1 cellular context compared by ENCODE assay signal in the genomic region with DNA sequence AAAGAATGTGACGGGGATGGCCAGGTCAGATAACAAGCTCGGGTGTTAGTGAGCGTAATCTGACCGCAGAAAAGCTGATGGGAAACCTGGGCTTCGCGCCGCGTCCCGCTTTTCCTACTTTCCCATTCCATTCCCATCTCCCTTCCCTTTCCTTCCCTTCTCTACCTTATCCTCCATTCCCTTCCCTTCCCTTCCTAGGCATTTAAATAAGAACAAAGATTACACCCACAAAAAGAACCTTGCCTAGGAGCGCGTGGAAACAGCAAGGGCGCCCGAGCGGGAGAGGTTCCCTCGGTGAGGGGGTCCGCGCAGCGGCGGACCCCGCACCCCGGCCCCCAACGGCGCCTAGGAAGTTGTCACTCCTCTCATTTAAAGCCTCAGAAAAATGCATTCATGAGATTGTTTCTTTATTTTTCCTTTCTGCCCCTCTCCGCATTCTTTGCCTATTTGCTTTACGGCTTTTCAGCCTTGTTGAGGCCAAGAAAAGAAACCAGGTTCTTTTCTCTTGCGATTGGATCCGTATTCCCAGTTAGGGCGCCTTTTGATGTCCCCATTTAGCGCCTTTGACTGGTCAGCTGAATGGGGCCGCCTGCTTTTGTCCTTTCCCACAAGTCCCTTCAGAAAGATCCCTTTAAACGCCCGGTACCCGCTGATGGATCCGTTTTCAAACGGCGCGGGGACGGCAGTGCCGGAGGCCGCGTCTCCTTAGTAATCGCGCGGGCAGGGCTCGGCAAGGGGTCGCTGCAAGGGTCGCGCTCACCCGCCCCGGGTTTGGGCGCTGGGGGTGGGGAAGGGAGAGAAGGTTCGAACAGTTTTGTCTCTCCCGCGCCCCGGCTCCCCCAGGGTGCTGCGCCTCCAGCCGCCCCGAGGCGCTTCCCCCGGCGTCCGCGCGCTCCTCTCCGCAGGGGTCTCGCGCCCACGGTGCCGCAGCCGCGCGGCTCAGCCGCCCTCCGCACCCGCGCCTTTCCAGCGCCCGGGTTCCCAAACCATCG.
TF ChIP-seq lines count a peak whose summit lies in the region.

No MANE protein-coding gene starts in this region.

TF ChIP-seq in H1, 55 proteins besides CTCF, POLR2A, EP300 and RAD21 (continued from another document):
- TF ChIP-seq SIX5 (IDR thresholded peaks at IDR 0.05; ENCODE audit: low read depth, low read length) (no peak), TAF7 (optimal IDR thresholded peaks at IDR 0.05; ENCODE audit: borderline replicate concordance, low read depth, low read length) (no peak), KDM5A (IDR thresholded peaks at IDR 0.05; ENCODE audit: low read length) (no peak), SUZ12 (IDR thresholded peaks at IDR 0.05; ENCODE audit: low read length) (peak; percentile 92), ZNF274 (IDR thresholded peaks at IDR 0.05; ENCODE audit: borderline replicate concordance, extremely low read depth, low read length) (no peak), HDAC6 (IDR thresholded peaks at IDR 0.05; ENCODE audit: low read depth, low read length) (no peak), SIN3A (conservative IDR thresholded peaks at IDR 0.05 in 1 of 2, IDR thresholded peaks at IDR 0.05 in 1 of 2; ENCODE audit: low read depth in 1 of 2, low read length in 2 of 2) (no peak), CBX5 (IDR thresholded peaks at IDR 0.05; ENCODE audit: low read depth, low read length) (no peak), CREB1 (IDR thresholded peaks at IDR 0.05) (no peak), GTF2F1 (IDR thresholded peaks at IDR 0.05; ENCODE audit: borderline replicate concordance, low read depth, low read length) (no peak), KDM4A (IDR thresholded peaks at IDR 0.05; ENCODE audit: low read depth, low read length, severe bottlenecking) (peak; percentile 14), SP2 (IDR thresholded peaks at IDR 0.05; ENCODE audit: low read length) (no peak), CHD2 (IDR thresholded peaks at IDR 0.05; ENCODE audit: low read length) (no peak), GABPA (IDR thresholded peaks at IDR 0.05; ENCODE audit: borderline replicate concordance, insufficient read depth, low read length) (no peak), TEAD4 (IDR thresholded peaks at IDR 0.05; ENCODE audit: low read depth, low read length) (no peak), JUN (IDR thresholded peaks at IDR 0.05; ENCODE audit: low read depth, low read length) (no peak), EZH2 (IDR thresholded peaks at IDR 0.05; ENCODE audit: low read depth, low read length, severe bottlenecking) (peak; percentile 89), EGR1 (IDR thresholded peaks at IDR 0.05; ENCODE audit: borderline replicate concordance, low read depth, low read length) (no peak), SP4 (IDR thresholded peaks at IDR 0.05; ENCODE audit: low read length) (no peak), CHD1 (IDR thresholded peaks at IDR 0.05; ENCODE audit: low read depth, low read length) (no peak), CEBPB (IDR thresholded peaks at IDR 0.05; ENCODE audit: low read depth, low read length) (no peak), POLR2AphosphoS5 (IDR thresholded peaks at IDR 0.05; ENCODE audit: low read depth, low read length) (no peak), RBBP5 (IDR thresholded peaks at IDR 0.05; ENCODE audit: borderline replicate concordance, low read depth, low read length) (no peak), KDM1A (IDR thresholded peaks at IDR 0.05; ENCODE audit: borderline replicate concordance, low read length) (no peak), CBX8 (IDR thresholded peaks at IDR 0.05; ENCODE audit: borderline replicate concordance, low read depth, low read length) (no peak; the same call in 1 of the 2 replicates), SRF (IDR thresholded peaks at IDR 0.05; ENCODE audit: low read depth, low read length) (no peak)
- TF ChIP-seq, protein P1, sequence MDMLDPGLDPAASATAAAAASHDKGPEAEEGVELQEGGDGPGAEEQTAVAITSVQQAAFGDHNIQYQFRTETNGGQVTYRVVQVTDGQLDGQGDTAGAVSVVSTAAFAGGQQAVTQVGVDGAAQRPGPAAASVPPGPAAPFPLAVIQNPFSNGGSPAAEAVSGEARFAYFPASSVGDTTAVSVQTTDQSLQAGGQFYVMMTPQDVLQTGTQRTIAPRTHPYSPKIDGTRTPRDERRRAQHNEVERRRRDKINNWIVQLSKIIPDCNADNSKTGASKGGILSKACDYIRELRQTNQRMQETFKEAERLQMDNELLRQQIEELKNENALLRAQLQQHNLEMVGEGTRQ (IDR thresholded peaks at IDR 0.05; ENCODE audit: low read length): no peak
- TF ChIP-seq, protein P2, sequence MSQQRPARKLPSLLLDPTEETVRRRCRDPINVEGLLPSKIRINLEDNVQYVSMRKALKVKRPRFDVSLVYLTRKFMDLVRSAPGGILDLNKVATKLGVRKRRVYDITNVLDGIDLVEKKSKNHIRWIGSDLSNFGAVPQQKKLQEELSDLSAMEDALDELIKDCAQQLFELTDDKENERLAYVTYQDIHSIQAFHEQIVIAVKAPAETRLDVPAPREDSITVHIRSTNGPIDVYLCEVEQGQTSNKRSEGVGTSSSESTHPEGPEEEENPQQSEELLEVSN (IDR thresholded peaks at IDR 0.05): 0 out of 2 replicates have a peak, but pooled peaks have one; percentile 30
